ENCODE assay signal across 14 cellular contexts in the genomic region with DNA sequence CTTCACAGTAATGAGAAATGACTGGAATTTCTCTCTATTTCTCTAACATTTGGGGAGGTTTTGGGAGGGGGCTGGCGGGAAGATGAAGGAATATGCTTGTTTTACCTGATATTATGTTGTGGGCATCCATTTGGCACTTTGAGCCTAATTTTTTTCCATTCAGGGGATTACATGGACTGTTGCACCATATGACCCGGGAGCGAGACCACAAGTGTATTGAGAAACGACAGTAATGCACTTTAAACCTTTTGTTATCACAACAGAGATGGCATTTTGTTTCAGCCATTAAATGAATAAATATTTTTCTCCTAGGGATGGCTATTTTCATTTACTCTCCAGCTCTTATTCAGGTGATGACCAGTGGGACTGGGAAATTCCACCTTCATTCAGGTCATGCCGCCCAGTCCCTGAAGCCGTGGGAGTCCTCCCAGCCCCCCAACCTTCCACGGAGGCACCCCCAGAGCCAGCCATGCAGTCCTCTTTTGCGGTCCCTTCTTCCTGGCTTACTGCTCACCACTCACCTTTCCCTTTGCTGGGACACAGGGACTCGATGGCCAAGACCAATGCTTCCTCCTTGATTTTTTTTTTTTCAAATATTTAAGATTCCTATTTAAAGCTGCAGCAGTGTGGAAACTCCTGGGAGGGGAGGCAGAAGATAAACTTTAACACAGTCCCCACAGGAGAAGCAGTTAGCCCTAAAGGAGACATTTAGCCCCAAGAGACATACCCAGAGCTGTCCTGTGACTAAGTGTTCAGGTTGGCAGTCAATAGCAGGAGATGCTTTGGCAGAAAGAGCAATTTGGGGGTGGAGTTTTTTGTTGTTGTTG.
DNase-seq lines count a peak whose midpoint lies in the region; ATAC-seq, FAIRE-seq and TF ChIP-seq lines count a peak whose summit lies in the region.
"Had no signal": no experiment of that assay in that cellular context is flagged by ENCODE, and none has a peak within 500 bp of the region (broad histone marks: within the 10 kb centered on the region; RNA-seq: fewer than 3 reads in every experiment).

No MANE protein-coding gene starts in this region.

- in situ Hi-C loops in HepG2 (cut with HindIII; ENCODE audit: extremely low pct_ligation_motif_present, low pct_unique_long_range_greater_than_20kb) = no loop called here

- H3K79me2 ChIP-seq in HepG2 (ENCODE audit: insufficient read depth, low read length) = no peaks in the 10 kb centered on the region

- TF ChIP-seq RAD21 in HepG2 (CRISPR knock-in tag; IDR thresholded peaks at IDR 0.05) = no peak

- no peak overlapping the region for H2AFZ ChIP-seq in HepG2 (ENCODE audit: low read length)

- ATAC-seq in HepG2 (peak; percentile 89), Right ventricle myocardium inferior (no peak), left colon (no peak)
- ATAC-seq: CD8-positive, alpha-beta T cell had no signal

- no peaks in the 10 kb centered on the region for H3K9me3 ChIP-seq in HepG2 (ENCODE audit: low read length)
- no peaks in the 10 kb centered on the region for H3K9me3 ChIP-seq in uterus
- H3K9me3 ChIP-seq: BLaER1 treated with 17β-estradiol and CSF1 and Interleukin-3, amounts not matched to agents 10 nM and 100 nM had no signal

- H3K36me3 ChIP-seq in HepG2 (replicated peaks in 1 of 2; ENCODE audit: control insufficient read depth in 1 of 2, insufficient read depth in 2 of 2, low read length in 2 of 2) (no peaks in the 10 kb centered on the region), uterus (no peaks in the 10 kb centered on the region)
- H3K36me3 ChIP-seq: BLaER1 treated with 17β-estradiol and CSF1 and Interleukin-3, amounts not matched to agents 10 nM and 100 nM had no signal

- no peaks in the 10 kb centered on the region for H4K20me1 ChIP-seq in HepG2 (ENCODE audit: insufficient read depth, low read length)
- H4K20me1 ChIP-seq: BLaER1 treated with 17β-estradiol and CSF1 and Interleukin-3, amounts not matched to agents 10 nM and 100 nM had no signal

- no TSS peak for BruUV-seq in HepG2 (replicated peaks; lab: Mats Ljungman, UMichigan)

- TF ChIP-seq POLR2A in HepG2 (IDR thresholded peaks at IDR 0.05; ENCODE audit: insufficient read depth in 1 of 2, low read depth in 2 of 2, low read length in 2 of 2) (no peak), uterus (IDR thresholded peaks at IDR 0.05) (no peak)

- FAIRE-seq in HepG2 (lab: Jason Lieb, UNC) = peak; percentile 30
- FAIRE-seq: HTR-8/SVneo had no signal

- no peak for TF ChIP-seq CTCF in HepG2 (CRISPR knock-in tag; IDR thresholded peaks at IDR 0.05)
- no peak for TF ChIP-seq CTCF in nephron progenitor cell (IDR thresholded peaks at IDR 0.05)
- TF ChIP-seq CTCF in uterus (IDR thresholded peaks at IDR 0.05) = no peak

- CTCF ChIA-PET in HepG2 (lab: Yijun Ruan, JAX; ENCODE audit: low intra/inter-chr PET ratio, low total read pairs) = no interaction called here

- H3K27me3 ChIP-seq in HepG2 (ENCODE audit: control insufficient read depth in 1 of 2, insufficient read depth in 2 of 2, low read length in 2 of 2) (no peaks in the 10 kb centered on the region), uterus (no peaks in the 10 kb centered on the region)
- H3K27me3 ChIP-seq: BLaER1 treated with 17β-estradiol and CSF1 and Interleukin-3, amounts not matched to agents 10 nM and 100 nM had no signal

- 0% methylated on average over 9 of the region's 9 CpGs for WGBS in HepG2 (ENCODE audit: low lambda C conversion rate)

- DNase-seq in HuH-7.5 (ENCODE audit: low spot score) (peak; percentile 25), HepG2 (ENCODE audit: low spot score) (peak; percentile 75), nephron progenitor cell (no peak), uterus (no peak), Right ventricle myocardium inferior (ENCODE audit: missing footprints) (no peak), left colon (no peak)
- DNase-seq: Calu3; CD8-positive, alpha-beta T cell; DMS79 treated with DMSO at 0.1 percent for 48 hours; GF-D8; HCEC 1CT had no signal

- H3K9me3 Mint-ChIP-seq in nephron progenitor cell = peaks cover 4% of the 10 kb centered on the region

- intact Hi-C loops in HepG2 (cut with micrococcal nuclease; ENCODE audit: unreplicated experiment) (no loop called here), uterus (cut with DNase I; ENCODE audit: low total_unique reads) (no loop called here), Right ventricle myocardium inferior (cut with DNase I) (no loop called here), left colon (cut with DNase I, micrococcal nuclease) (no loop called here)

- peaks cover 11% of the 10 kb centered on the region for H3K27me3 Mint-ChIP-seq in nephron progenitor cell (ENCODE audit: low read depth, poor library complexity)

- H3K4me3 Mint-ChIP-seq in nephron progenitor cell = no peak overlapping the region
- H3K4me3 Mint-ChIP-seq: B cell; CD8-positive, alpha-beta T cell had no signal

- H3K4me1 ChIP-seq in HepG2 (ENCODE audit: insufficient read depth, low read length) = peaks cover 20% of the 10 kb centered on the region
- no peaks in the 10 kb centered on the region for H3K4me1 ChIP-seq in uterus
- H3K4me1 ChIP-seq: BLaER1 treated with 17β-estradiol and CSF1 and Interleukin-3, amounts not matched to agents 10 nM and 100 nM had no signal

- no peak overlapping the region for H3K9ac ChIP-seq in HepG2 (ENCODE audit: insufficient read depth, low read depth, low read length)
- H3K9ac ChIP-seq: BLaER1 treated with 17β-estradiol and CSF1 and Interleukin-3, amounts not matched to agents 10 nM and 100 nM had no signal

- POLR2A ChIA-PET in HepG2 (lab: Yijun Ruan, JAX) = no interaction called here

- H3K4me2 ChIP-seq in HepG2 (ENCODE audit: low read depth, low read length) = peak overlapping the region; percentile 69
- H3K4me2 ChIP-seq: BLaER1 treated with 17β-estradiol and CSF1 and Interleukin-3, amounts not matched to agents 10 nM and 100 nM had no signal

- peak overlapping the region; percentile 12 for H3K27ac Mint-ChIP-seq in nephron progenitor cell
- H3K27ac Mint-ChIP-seq: B cell; CD8-positive, alpha-beta T cell had no signal

- peak; percentile 72 to 75; a peak in 3 of 4 replicates for TF ChIP-seq EP300 in HepG2 (IDR thresholded peaks at IDR 0.05; ENCODE audit: low read depth in 2 of 2, low read length in 2 of 2)
- TF ChIP-seq EP300 in HepG2 (CRISPR knock-in tag; IDR thresholded peaks at IDR 0.05; ENCODE audit: borderline replicate concordance) = no peak

- H3K27ac ChIP-seq in HepG2 (ENCODE audit: extremely low read length, insufficient read depth, low read length) (peak overlapping the region; percentile 50), uterus (no peak overlapping the region)
- H3K27ac ChIP-seq: BLaER1 treated with 17β-estradiol and CSF1 and Interleukin-3, amounts not matched to agents 10 nM and 100 nM had no signal

- H3K4me3 ChIP-seq in HepG2 (replicated peaks in 1 of 3; ENCODE audit: insufficient read depth in 1 of 3, low read depth in 2 of 3, low read length in 3 of 3) (peak overlapping the region in 2 of 3 experiments; percentile 45 to 51; a peak in 3 of 6 replicates), uterus (no peak overlapping the region)
- H3K4me3 ChIP-seq: BLaER1 treated with 17β-estradiol and CSF1 and Interleukin-3, amounts not matched to agents 10 nM and 100 nM had no signal

- H3K4me1 Mint-ChIP-seq in nephron progenitor cell = peaks cover 15% of the 10 kb centered on the region
- H3K4me1 Mint-ChIP-seq: B cell had no signal

- H3K36me3 Mint-ChIP-seq in nephron progenitor cell (ENCODE audit: low read depth) = no peaks in the 10 kb centered on the region
- H3K36me3 Mint-ChIP-seq: CD8-positive, alpha-beta T cell had no signal

TF ChIP-seq in HepG2, 621 proteins besides CTCF, POLR2A, EP300 and RAD21 (continues in another document):
- peak; percentile 77 for TF ChIP-seq CEBPG (CRISPR knock-in tag; IDR thresholded peaks at IDR 0.05)
- no peak for TF ChIP-seq BATF2 (CRISPR knock-in tag; IDR thresholded peaks at IDR 0.05)
- no peak for TF ChIP-seq TRIM24 (CRISPR knock-in tag; IDR thresholded peaks at IDR 0.05)
- TF ChIP-seq ZNF629 (CRISPR knock-in tag; conservative IDR thresholded peaks at IDR 0.05) = no peak
- peak; percentile 43; the same call in 1 of the 2 replicates for TF ChIP-seq NR2C2 (CRISPR knock-in tag; IDR thresholded peaks at IDR 0.05; ENCODE audit: borderline replicate concordance)
- TF ChIP-seq MEIS2 (CRISPR knock-in tag; IDR thresholded peaks at IDR 0.05) = no peak
- TF ChIP-seq FOXJ3 (CRISPR knock-in tag; IDR thresholded peaks at IDR 0.05; ENCODE audit: borderline replicate concordance) = peak; percentile 64; the same call in 1 of the 2 replicates
- TF ChIP-seq ZNF101 (CRISPR knock-in tag; IDR thresholded peaks at IDR 0.05; ENCODE audit: borderline replicate concordance, low read depth) = no peak
- TF ChIP-seq SPEN (CRISPR knock-in tag; IDR thresholded peaks at IDR 0.05; ENCODE audit: low read depth) = no peak
- no peak for TF ChIP-seq KMT2A (CRISPR knock-in tag; IDR thresholded peaks at IDR 0.05)
- no peak for TF ChIP-seq ZNF775 (CRISPR knock-in tag; IDR thresholded peaks at IDR 0.05; ENCODE audit: borderline replicate concordance)
- no peak for TF ChIP-seq CREB3 (CRISPR knock-in tag; IDR thresholded peaks at IDR 0.05)
- peak; percentile 33; the same call in 1 of the 2 replicates for TF ChIP-seq TCF7 (IDR thresholded peaks at IDR 0.05; ENCODE audit: low read depth)
- TF ChIP-seq ZMYM2 (CRISPR knock-in tag; IDR thresholded peaks at IDR 0.05) = no peak
- TF ChIP-seq, protein P1, sequence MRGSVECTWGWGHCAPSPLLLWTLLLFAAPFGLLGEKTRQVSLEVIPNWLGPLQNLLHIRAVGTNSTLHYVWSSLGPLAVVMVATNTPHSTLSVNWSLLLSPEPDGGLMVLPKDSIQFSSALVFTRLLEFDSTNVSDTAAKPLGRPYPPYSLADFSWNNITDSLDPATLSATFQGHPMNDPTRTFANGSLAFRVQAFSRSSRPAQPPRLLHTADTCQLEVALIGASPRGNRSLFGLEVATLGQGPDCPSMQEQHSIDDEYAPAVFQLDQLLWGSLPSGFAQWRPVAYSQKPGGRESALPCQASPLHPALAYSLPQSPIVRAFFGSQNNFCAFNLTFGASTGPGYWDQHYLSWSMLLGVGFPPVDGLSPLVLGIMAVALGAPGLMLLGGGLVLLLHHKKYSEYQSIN (CRISPR knock-in tag; IDR thresholded peaks at IDR 0.05; ENCODE audit: borderline replicate concordance) = no peak

Comparison
In these comparisons a context has a peak if more than half of its experiments do, and no peak if none do; other contexts are left out.
1. DNase-seq: peak in HuH-7.5 (single experiment) and HepG2 (single experiment); none in nephron progenitor cell (single experiment), uterus (0 of 2), Right ventricle myocardium inferior (single experiment) and left colon (0 of 2).
2. H3K4me3 ChIP-seq: peak in HepG2 (2 of 3); none in uterus (0 of 2).